ENCODE assay signal across 9 cellular contexts in the genomic region with DNA sequence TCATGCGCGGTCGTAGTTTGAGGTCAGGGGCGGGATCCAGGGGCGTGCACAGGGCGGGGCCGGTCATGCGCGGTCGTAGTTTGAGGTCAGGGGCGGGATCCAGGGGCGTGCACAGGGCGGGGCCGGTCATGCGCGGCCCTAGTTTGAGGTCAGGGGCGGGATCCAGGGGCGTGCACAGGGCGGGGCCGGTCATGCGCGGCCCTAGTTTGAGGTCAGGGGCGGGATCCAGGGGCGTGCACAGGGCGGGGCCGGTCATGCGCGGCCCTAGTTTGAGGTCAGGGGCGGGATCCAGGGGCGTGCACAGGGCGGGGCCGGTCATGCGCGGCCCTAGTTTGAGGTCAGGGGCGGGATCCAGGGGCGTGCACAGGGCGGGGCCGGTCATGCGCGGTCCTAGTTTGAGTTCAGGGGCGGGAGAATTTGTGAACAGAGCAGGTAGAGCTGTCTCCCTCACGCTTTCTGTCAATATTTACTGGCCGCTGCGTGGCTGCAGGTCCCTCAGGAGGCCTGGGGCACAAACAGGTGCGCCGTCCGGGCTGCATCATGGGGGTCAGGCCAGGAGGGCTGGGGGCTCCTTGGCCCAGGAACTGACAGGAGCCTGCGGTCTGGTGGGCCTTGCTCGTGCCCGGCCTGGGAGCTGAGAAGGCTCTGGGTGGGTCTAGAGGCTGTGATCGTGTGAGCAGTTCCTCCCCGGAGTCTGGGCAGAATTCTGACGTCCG. TPM values are rescaled to one million over a fixed set of nuclear protein-coding genes. Genes with fewer than 3 reads are reported as not detected.
DNase-seq lines count a peak whose midpoint lies in the region; FAIRE-seq and TF ChIP-seq lines count a peak whose summit lies in the region.
"Not testable (repeated sequence)": the region's sequence is repeated elsewhere in the genome, so short reads cannot be mapped to it uniquely, and the experiment has no call there.
"Had no signal": no experiment of that assay in that cellular context is flagged by ENCODE, and none has a peak within 500 bp of the region (broad histone marks: within the 10 kb centered on the region; RNA-seq: fewer than 3 reads in every experiment).

No MANE protein-coding gene starts in this region.

- not testable (repeated sequence) for H3K27ac Mint-ChIP-seq in astrocyte (ENCODE audit: unreplicated experiment)

- peak overlapping the region; percentile 29 for H3K4me3 ChIP-seq in astrocyte (ENCODE audit: insufficient read depth, low read depth, low read length)
- H3K4me3 ChIP-seq in fibroblast of the aortic adventitia (ENCODE audit: low read depth, low read length) = peak overlapping the region; percentile 25
- H3K4me3 ChIP-seq in rectal smooth muscle tissue (ENCODE audit: low read length) = peak overlapping the region; percentile 61
- H3K4me3 ChIP-seq in thyroid gland (replicated peaks in 1 of 3) = peak overlapping the region in 1 of 3 donors; percentile 14

- peak overlapping the region; percentile 47 for H2AFZ ChIP-seq in astrocyte (ENCODE audit: low read depth, low read length)

- intact Hi-C loops in thyroid gland (cut with DNase I) = not testable (repeated sequence)

- TF ChIP-seq CTCF in astrocyte (IDR thresholded peaks at IDR 0.05; ENCODE audit: insufficient read depth, low read depth, low read length); fibroblast of the aortic adventitia (IDR thresholded peaks at IDR 0.05; ENCODE audit: insufficient read depth, low read length); thyroid gland (IDR thresholded peaks at IDR 0.05): not testable (repeated sequence)

- H3K4me3 Mint-ChIP-seq in astrocyte (ENCODE audit: unreplicated experiment) = not testable (repeated sequence)

- not testable (repeated sequence) for H3K9me3 Mint-ChIP-seq in astrocyte (ENCODE audit: unreplicated experiment)

- H3K27me3 ChIP-seq in astrocyte (ENCODE audit: insufficient read depth, low read length) (peaks cover 11% of the 10 kb centered on the region), rectal smooth muscle tissue (ENCODE audit: control insufficient read depth, insufficient read depth, low read length) (peaks cover 11% of the 10 kb centered on the region)
- H3K27me3 ChIP-seq in thyroid gland = not testable (repeated sequence)

- not testable (repeated sequence) for H3K9me3 ChIP-seq in astrocyte (ENCODE audit: insufficient read depth, low read depth, low read length); thyroid gland

- 20 to 57% methylated on average over 12 of the region's 54 CpGs for WGBS in thyroid gland, 2 donors

- not testable (repeated sequence) for H3K27ac ChIP-seq in astrocyte (ENCODE audit: low read depth, low read length)
- H3K27ac ChIP-seq in rectal smooth muscle tissue (ENCODE audit: low read depth, low read length) (peak overlapping the region; percentile 19), thyroid gland (peak overlapping the region; percentile 2 to 69 (median 49))

- not testable (repeated sequence) for H3K79me2 ChIP-seq in astrocyte (ENCODE audit: insufficient read depth, low read length)

- peaks cover 29% of the 10 kb centered on the region for H3K27me3 Mint-ChIP-seq in astrocyte (ENCODE audit: low read depth, unreplicated experiment)

- DNase-seq in DMS53 treated with DMSO at 0.1 percent for 48 hours (lab: John Stamatoyannopoulos, UW; ENCODE audit: unreplicated experiment) (peak; percentile 13), NCI-H345 (lab: John Stamatoyannopoulos, UW) (peak; percentile 69), medulla oblongata (ENCODE audit: extremely low spot score) (peak; percentile 28), thyroid gland (peak; percentile 19 to 53)
- peak; percentile 29 to 39 for DNase-seq in activated CD4-positive, alpha-beta T cell treated with anti-CD3 and anti-CD28 coated beads, Interleukin-2, amount 50 U/mL, for 48 hours
- DNase-seq in astrocyte (ENCODE audit: low read depth); fibroblast of the aortic adventitia (ENCODE audit: low read depth): not testable (repeated sequence)

- peak overlapping the region; percentile 61 for H3K4me2 ChIP-seq in astrocyte (ENCODE audit: low read length)

- not testable (repeated sequence) for TF ChIP-seq POLR2A in thyroid gland (IDR thresholded peaks at IDR 0.05)

- not testable (repeated sequence) for FAIRE-seq in astrocyte (lab: Jason Lieb, UNC)

- H4K20me1 ChIP-seq in astrocyte (ENCODE audit: insufficient read depth, low read length) = not testable (repeated sequence)

- H3K36me3 ChIP-seq in astrocyte (ENCODE audit: insufficient read depth, low read length); rectal smooth muscle tissue (ENCODE audit: control insufficient read depth, insufficient read depth, low read length); thyroid gland: not testable (repeated sequence)

- not testable (repeated sequence) for H3K9ac ChIP-seq in astrocyte (ENCODE audit: low read length); rectal smooth muscle tissue (ENCODE audit: low read length)

- H3K4me1 Mint-ChIP-seq in astrocyte (ENCODE audit: low read depth, unreplicated experiment) = not testable (repeated sequence)

- H3K4me1 ChIP-seq in astrocyte (ENCODE audit: insufficient read depth, low read length); rectal smooth muscle tissue (ENCODE audit: control insufficient read depth, insufficient read depth, low read length); thyroid gland: not testable (repeated sequence)

- H3K36me3 Mint-ChIP-seq in astrocyte (ENCODE audit: low read depth, unreplicated experiment) = not testable (repeated sequence)

RNA-seq across cellular contexts. Expression of gene TMEM255B, which starts 32.8 kb away (rescaled TPM):
- total RNA-seq in astrocyte = 7.1 and 8.4 TPM in 2 replicates
- total RNA-seq in fibroblast of the aortic adventitia (ENCODE audit: low replicate concordance) = not detected in 2 replicates
- 1 to 10 TPM; 6.1 to 9.2 (median 8.3) TPM for total RNA-seq in thyroid gland

RNA-seq across cellular contexts. Expression of gene GRK1, which starts 59.2 kb away (rescaled TPM):
- total RNA-seq in astrocyte (not detected in 2 replicates), fibroblast of the aortic adventitia (ENCODE audit: low replicate concordance) (not detected in 2 replicates), thyroid gland (10 to 100 TPM in 1 of 4 donors, 1 to 10 TPM in 3; 2.0 to 17.9 (median 2.7) TPM)
- total RNA-seq: occipital lobe had no signal
